9 cellular contexts compared by ENCODE assay signal in genomic region chr13:106796280-106797047, GRCh38.
DNase-seq lines count a peak whose midpoint lies in the region; ATAC-seq and TF ChIP-seq lines count a peak whose summit lies in the region.
"Had no signal": no experiment of that assay in that cellular context is flagged by ENCODE, and none has a peak within 500 bp of the region (broad histone marks: within the 10 kb centered on the region; RNA-seq: fewer than 3 reads in every experiment).

No MANE protein-coding gene starts in this region.

- H3F3A ChIP-seq in GM23248 (ENCODE audit: insufficient read depth), result no peaks in the 10 kb centered on the region

- H3K36me3 ChIP-seq in esophagus squamous epithelium, result no peaks in the 10 kb centered on the region
- no peaks in the 10 kb centered on the region for H3K36me3 ChIP-seq in thoracic aorta
- no peaks in the 10 kb centered on the region for H3K36me3 ChIP-seq in GM23248 (ENCODE audit: low read depth)
- H3K36me3 ChIP-seq in ovary, result no peaks in the 10 kb centered on the region

- H3K9me3 ChIP-seq in esophagus squamous epithelium, result no peaks in the 10 kb centered on the region
- H3K9me3 ChIP-seq in thoracic aorta, result no peaks in the 10 kb centered on the region
- no peaks in the 10 kb centered on the region for H3K9me3 ChIP-seq in GM23248 (ENCODE audit: low read depth)
- H3K9me3 ChIP-seq in ovary, result no peaks in the 10 kb centered on the region

- no peaks in the 10 kb centered on the region for H3K9me2 ChIP-seq in GM23248 (ENCODE audit: insufficient read depth)

- no peak overlapping the region for H2AFZ ChIP-seq in GM23248

- no peak overlapping the region for H3K4me2 ChIP-seq in GM23248 (ENCODE audit: unreplicated experiment)

- no peaks in the 10 kb centered on the region for H3K36me3 Mint-ChIP-seq in activated naive CD4-positive, alpha-beta T cell treated with anti-CD3 and anti-CD28 coated beads, Interleukin-2, amount 10 ng/mL, durations not matched to agents 7 days and 5 days

- peak overlapping the region; percentile 48 for H3K4me3 Mint-ChIP-seq in activated naive CD4-positive, alpha-beta T cell treated with anti-CD3 and anti-CD28 coated beads, Interleukin-2, amount 10 ng/mL, durations not matched to agents 7 days and 5 days

- TF ChIP-seq CTCF in esophagus squamous epithelium (IDR thresholded peaks at IDR 0.05) (no peak), thoracic aorta (IDR thresholded peaks at IDR 0.05) (no peak), ovary (IDR thresholded peaks at IDR 0.05) (no peak)

- CTCF ChIA-PET in activated naive CD4-positive, alpha-beta T cell treated with anti-CD3 and anti-CD28 coated beads, Interleukin-2, amount 10 ng/mL, durations not matched to agents 7 days and 5 days (lab: Charles Lee), result no interaction called here

- TF ChIP-seq POLR2A in esophagus squamous epithelium (IDR thresholded peaks at IDR 0.05) (no peak), ovary (IDR thresholded peaks at IDR 0.05) (no peak)

- H3K9me3 Mint-ChIP-seq in activated naive CD4-positive, alpha-beta T cell treated with anti-CD3 and anti-CD28 coated beads, Interleukin-2, amount 10 ng/mL, durations not matched to agents 7 days and 5 days, result no peaks in the 10 kb centered on the region

- ATAC-seq in thoracic aorta (ENCODE audit: insufficient number of reproducible peaks, low FRiP score, low read depth), result no peak

- H3K27ac ChIP-seq in esophagus squamous epithelium (no peak overlapping the region), thoracic aorta (no peak overlapping the region), GM23248 (no peak overlapping the region), ovary (no peak overlapping the region)

- H3K27ac Mint-ChIP-seq in activated naive CD4-positive, alpha-beta T cell treated with anti-CD3 and anti-CD28 coated beads, Interleukin-2, amount 10 ng/mL, durations not matched to agents 7 days and 5 days, result no peak overlapping the region

- H3K4me1 ChIP-seq in esophagus squamous epithelium (no peaks in the 10 kb centered on the region), thoracic aorta (ENCODE audit: control insufficient read depth in 1 of 2, low read depth in 2 of 2) (peaks cover 0 to 13% of the 10 kb centered on the region in 2 donors), GM23248 (ENCODE audit: insufficient read depth) (no peaks in the 10 kb centered on the region), ovary (ENCODE audit: insufficient read depth) (no peaks in the 10 kb centered on the region)

- DNase-seq in activated naive CD4-positive, alpha-beta T cell treated with anti-CD3 and anti-CD28 coated beads, Interleukin-2, amount 10 ng/mL, durations not matched to agents 7 days and 5 days, result no peak
- DNase-seq in activated naive CD4-positive, alpha-beta T cell treated with Interleukin-2 at 50 U/mL for 16 hours, result no peak
- DNase-seq in NCI-H187 treated with DMSO at 0.1 percent for 48 hours (lab: John Stamatoyannopoulos, UW) (peak; percentile 44), esophagus squamous epithelium (lab: John Stamatoyannopoulos, UW) (no peak), thoracic aorta (ENCODE audit: low spot score) (no peak), GM23248 (no peak), ovary (no peak)
- DNase-seq in activated CD8-positive, alpha-beta memory T cell treated with anti-CD3 and anti-CD28 coated beads for 24 hours, result no peak
- DNase-seq: C1 segment of cervical spinal cord had no signal

- H4K20me1 ChIP-seq in GM23248 (ENCODE audit: insufficient read depth), result no peaks in the 10 kb centered on the region

- intact Hi-C loops in esophagus squamous epithelium (cut with DNase I) (no loop called here), ovary (cut with DNase I) (no loop called here)

- peak overlapping the region in 3 of 4 donors; percentile 9 to 54 (median 30) for H3K4me3 ChIP-seq in esophagus squamous epithelium
- H3K4me3 ChIP-seq in thoracic aorta, result peak overlapping the region; percentile 35
- H3K4me3 ChIP-seq in GM23248, result no peak overlapping the region
- H3K4me3 ChIP-seq in ovary, result no peak overlapping the region

- H3K79me2 ChIP-seq in GM23248 (ENCODE audit: insufficient read depth), result no peaks in the 10 kb centered on the region

- no peaks in the 10 kb centered on the region for H3K27me3 Mint-ChIP-seq in activated naive CD4-positive, alpha-beta T cell treated with anti-CD3 and anti-CD28 coated beads, Interleukin-2, amount 10 ng/mL, durations not matched to agents 7 days and 5 days

- H3K27me3 ChIP-seq in esophagus squamous epithelium (peaks cover 0 to 4% (median 0%) of the 10 kb centered on the region in 4 donors), thoracic aorta (replicated peaks; ENCODE audit: insufficient read depth) (no peaks in the 10 kb centered on the region), GM23248 (replicated peaks; ENCODE audit: insufficient read depth) (no peaks in the 10 kb centered on the region), ovary (no peaks in the 10 kb centered on the region)

- peaks cover 3% of the 10 kb centered on the region for H3K4me1 Mint-ChIP-seq in activated naive CD4-positive, alpha-beta T cell treated with anti-CD3 and anti-CD28 coated beads, Interleukin-2, amount 10 ng/mL, durations not matched to agents 7 days and 5 days

- in situ Hi-C loops in GM23248 (cut with MboI), result no loop called here

- 45 to 50% methylated on average over 16 of the region's 16 CpGs for WGBS in esophagus squamous epithelium, 2 donors
- WGBS in GM23248 (ENCODE audit: low coverage in 1 of 2, low lambda C conversion rate in 2 of 2, missing lambda C conversion rate in 2 of 2), 2 experiments, result 18 to 20% methylated on average over 16 of the region's 16 CpGs
- 28 to 39% (median 30%) methylated on average over 16 of the region's 16 CpGs for WGBS in ovary, 3 donors

- H3K9ac ChIP-seq in GM23248, result no peak overlapping the region

- no peak for TF ChIP-seq EP300 in ovary (IDR thresholded peaks at IDR 0.05)

Comparison
In these comparisons a context has a peak if more than half of its experiments do, and no peak if none do; other contexts are left out.
1. H3K4me3 ChIP-seq: peak in esophagus squamous epithelium (3 of 4) and thoracic aorta (single experiment); none in GM23248 (single experiment) and ovary (single experiment).